In the genomic region with DNA sequence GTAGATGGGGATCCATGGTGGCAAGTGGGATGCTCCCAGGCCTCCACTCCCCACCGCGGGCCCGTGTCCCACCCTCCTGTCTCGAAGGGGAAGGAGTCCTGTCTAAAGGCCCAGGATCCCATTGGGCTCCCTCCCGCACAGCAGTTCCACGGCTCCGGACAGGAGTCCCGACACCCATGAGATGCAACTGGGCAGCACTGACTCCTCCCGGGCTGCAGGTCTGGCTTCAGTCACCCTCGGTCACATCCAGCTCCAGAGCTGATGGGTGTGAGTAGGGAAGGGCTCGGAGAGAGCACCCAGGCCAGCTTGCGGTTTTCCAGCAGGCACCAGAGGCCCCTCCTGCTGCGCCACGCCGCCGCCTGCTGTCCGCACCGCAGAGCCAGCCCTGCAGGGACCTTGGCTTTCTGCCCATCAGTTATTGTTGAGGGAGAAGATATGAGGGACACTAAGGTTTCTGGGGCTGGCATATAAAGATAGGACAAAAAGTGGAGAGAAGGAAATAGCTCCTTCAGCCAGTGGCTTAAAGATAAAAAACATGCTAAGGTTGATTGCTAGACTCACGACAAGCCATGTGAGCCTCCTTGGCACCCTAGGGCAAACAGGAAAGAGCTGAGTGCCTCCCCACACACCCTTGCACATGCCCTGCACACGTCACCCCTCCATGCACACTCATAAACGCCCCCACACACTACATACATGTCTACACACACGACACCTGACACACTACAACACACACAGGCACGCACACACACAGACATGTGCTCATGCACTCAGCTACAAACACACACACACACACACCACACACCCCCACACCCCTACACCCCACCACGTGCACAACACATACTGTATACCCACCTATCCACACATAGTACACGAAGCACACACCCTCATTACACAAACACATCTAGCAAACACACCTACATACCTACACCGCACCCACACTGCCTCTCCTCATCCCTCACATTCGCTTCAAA, we compare ENCODE assay signal across 1 cellular context.
A peak's percentile ranks its signal among the peaks of the same experiment; 100 is the strongest.
TF ChIP-seq lines count a peak whose summit lies in the region.

No MANE protein-coding gene starts in this region.

TF ChIP-seq in K562, 482 proteins besides CTCF, POLR2A, EP300 and RAD21 (continued from another document and continues in another):
- TF ChIP-seq, protein P1, sequence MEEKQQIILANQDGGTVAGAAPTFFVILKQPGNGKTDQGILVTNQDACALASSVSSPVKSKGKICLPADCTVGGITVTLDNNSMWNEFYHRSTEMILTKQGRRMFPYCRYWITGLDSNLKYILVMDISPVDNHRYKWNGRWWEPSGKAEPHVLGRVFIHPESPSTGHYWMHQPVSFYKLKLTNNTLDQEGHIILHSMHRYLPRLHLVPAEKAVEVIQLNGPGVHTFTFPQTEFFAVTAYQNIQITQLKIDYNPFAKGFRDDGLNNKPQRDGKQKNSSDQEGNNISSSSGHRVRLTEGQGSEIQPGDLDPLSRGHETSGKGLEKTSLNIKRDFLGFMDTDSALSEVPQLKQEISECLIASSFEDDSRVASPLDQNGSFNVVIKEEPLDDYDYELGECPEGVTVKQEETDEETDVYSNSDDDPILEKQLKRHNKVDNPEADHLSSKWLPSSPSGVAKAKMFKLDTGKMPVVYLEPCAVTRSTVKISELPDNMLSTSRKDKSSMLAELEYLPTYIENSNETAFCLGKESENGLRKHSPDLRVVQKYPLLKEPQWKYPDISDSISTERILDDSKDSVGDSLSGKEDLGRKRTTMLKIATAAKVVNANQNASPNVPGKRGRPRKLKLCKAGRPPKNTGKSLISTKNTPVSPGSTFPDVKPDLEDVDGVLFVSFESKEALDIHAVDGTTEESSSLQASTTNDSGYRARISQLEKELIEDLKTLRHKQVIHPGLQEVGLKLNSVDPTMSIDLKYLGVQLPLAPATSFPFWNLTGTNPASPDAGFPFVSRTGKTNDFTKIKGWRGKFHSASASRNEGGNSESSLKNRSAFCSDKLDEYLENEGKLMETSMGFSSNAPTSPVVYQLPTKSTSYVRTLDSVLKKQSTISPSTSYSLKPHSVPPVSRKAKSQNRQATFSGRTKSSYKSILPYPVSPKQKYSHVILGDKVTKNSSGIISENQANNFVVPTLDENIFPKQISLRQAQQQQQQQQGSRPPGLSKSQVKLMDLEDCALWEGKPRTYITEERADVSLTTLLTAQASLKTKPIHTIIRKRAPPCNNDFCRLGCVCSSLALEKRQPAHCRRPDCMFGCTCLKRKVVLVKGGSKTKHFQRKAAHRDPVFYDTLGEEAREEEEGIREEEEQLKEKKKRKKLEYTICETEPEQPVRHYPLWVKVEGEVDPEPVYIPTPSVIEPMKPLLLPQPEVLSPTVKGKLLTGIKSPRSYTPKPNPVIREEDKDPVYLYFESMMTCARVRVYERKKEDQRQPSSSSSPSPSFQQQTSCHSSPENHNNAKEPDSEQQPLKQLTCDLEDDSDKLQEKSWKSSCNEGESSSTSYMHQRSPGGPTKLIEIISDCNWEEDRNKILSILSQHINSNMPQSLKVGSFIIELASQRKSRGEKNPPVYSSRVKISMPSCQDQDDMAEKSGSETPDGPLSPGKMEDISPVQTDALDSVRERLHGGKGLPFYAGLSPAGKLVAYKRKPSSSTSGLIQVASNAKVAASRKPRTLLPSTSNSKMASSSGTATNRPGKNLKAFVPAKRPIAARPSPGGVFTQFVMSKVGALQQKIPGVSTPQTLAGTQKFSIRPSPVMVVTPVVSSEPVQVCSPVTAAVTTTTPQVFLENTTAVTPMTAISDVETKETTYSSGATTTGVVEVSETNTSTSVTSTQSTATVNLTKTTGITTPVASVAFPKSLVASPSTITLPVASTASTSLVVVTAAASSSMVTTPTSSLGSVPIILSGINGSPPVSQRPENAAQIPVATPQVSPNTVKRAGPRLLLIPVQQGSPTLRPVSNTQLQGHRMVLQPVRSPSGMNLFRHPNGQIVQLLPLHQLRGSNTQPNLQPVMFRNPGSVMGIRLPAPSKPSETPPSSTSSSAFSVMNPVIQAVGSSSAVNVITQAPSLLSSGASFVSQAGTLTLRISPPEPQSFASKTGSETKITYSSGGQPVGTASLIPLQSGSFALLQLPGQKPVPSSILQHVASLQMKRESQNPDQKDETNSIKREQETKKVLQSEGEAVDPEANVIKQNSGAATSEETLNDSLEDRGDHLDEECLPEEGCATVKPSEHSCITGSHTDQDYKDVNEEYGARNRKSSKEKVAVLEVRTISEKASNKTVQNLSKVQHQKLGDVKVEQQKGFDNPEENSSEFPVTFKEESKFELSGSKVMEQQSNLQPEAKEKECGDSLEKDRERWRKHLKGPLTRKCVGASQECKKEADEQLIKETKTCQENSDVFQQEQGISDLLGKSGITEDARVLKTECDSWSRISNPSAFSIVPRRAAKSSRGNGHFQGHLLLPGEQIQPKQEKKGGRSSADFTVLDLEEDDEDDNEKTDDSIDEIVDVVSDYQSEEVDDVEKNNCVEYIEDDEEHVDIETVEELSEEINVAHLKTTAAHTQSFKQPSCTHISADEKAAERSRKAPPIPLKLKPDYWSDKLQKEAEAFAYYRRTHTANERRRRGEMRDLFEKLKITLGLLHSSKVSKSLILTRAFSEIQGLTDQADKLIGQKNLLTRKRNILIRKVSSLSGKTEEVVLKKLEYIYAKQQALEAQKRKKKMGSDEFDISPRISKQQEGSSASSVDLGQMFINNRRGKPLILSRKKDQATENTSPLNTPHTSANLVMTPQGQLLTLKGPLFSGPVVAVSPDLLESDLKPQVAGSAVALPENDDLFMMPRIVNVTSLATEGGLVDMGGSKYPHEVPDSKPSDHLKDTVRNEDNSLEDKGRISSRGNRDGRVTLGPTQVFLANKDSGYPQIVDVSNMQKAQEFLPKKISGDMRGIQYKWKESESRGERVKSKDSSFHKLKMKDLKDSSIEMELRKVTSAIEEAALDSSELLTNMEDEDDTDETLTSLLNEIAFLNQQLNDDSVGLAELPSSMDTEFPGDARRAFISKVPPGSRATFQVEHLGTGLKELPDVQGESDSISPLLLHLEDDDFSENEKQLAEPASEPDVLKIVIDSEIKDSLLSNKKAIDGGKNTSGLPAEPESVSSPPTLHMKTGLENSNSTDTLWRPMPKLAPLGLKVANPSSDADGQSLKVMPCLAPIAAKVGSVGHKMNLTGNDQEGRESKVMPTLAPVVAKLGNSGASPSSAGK (IDR thresholded peaks at IDR 0.05), result peak; percentile 57; the same call in 1 of the 2 replicates
- no peak for TF ChIP-seq HOXB6 (CRISPR knock-in tag; IDR thresholded peaks at IDR 0.05; ENCODE audit: borderline replicate concordance)
- TF ChIP-seq MAFG (tag; conservative IDR thresholded peaks at IDR 0.05), result no peak
- TF ChIP-seq, protein P2, sequence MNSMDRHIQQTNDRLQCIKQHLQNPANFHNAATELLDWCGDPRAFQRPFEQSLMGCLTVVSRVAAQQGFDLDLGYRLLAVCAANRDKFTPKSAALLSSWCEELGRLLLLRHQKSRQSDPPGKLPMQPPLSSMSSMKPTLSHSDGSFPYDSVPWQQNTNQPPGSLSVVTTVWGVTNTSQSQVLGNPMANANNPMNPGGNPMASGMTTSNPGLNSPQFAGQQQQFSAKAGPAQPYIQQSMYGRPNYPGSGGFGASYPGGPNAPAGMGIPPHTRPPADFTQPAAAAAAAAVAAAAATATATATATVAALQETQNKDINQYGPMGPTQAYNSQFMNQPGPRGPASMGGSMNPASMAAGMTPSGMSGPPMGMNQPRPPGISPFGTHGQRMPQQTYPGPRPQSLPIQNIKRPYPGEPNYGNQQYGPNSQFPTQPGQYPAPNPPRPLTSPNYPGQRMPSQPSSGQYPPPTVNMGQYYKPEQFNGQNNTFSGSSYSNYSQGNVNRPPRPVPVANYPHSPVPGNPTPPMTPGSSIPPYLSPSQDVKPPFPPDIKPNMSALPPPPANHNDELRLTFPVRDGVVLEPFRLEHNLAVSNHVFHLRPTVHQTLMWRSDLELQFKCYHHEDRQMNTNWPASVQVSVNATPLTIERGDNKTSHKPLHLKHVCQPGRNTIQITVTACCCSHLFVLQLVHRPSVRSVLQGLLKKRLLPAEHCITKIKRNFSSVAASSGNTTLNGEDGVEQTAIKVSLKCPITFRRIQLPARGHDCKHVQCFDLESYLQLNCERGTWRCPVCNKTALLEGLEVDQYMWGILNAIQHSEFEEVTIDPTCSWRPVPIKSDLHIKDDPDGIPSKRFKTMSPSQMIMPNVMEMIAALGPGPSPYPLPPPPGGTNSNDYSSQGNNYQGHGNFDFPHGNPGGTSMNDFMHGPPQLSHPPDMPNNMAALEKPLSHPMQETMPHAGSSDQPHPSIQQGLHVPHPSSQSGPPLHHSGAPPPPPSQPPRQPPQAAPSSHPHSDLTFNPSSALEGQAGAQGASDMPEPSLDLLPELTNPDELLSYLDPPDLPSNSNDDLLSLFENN (IDR thresholded peaks at IDR 0.05; ENCODE audit: low read depth in 2 of 2, low read length in 2 of 2), result peak; percentile 33 to 92; a peak in 3 of 4 replicates
- no peak for TF ChIP-seq ZNF830 (CRISPR knock-in tag; IDR thresholded peaks at IDR 0.05)
- 0 out of 2 replicates have a peak, but pooled peaks have one; percentile 51 for TF ChIP-seq ZNF311 (CRISPR knock-in tag; IDR thresholded peaks at IDR 0.05)
- no peak for TF ChIP-seq SUPT5H (IDR thresholded peaks at IDR 0.05)
- TF ChIP-seq, protein P3, sequence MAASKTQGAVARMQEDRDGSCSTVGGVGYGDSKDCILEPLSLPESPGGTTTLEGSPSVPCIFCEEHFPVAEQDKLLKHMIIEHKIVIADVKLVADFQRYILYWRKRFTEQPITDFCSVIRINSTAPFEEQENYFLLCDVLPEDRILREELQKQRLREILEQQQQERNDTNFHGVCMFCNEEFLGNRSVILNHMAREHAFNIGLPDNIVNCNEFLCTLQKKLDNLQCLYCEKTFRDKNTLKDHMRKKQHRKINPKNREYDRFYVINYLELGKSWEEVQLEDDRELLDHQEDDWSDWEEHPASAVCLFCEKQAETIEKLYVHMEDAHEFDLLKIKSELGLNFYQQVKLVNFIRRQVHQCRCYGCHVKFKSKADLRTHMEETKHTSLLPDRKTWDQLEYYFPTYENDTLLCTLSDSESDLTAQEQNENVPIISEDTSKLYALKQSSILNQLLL (CRISPR knock-in tag; IDR thresholded peaks at IDR 0.05; ENCODE audit: borderline replicate concordance), result no peak
- TF ChIP-seq, protein P4, sequence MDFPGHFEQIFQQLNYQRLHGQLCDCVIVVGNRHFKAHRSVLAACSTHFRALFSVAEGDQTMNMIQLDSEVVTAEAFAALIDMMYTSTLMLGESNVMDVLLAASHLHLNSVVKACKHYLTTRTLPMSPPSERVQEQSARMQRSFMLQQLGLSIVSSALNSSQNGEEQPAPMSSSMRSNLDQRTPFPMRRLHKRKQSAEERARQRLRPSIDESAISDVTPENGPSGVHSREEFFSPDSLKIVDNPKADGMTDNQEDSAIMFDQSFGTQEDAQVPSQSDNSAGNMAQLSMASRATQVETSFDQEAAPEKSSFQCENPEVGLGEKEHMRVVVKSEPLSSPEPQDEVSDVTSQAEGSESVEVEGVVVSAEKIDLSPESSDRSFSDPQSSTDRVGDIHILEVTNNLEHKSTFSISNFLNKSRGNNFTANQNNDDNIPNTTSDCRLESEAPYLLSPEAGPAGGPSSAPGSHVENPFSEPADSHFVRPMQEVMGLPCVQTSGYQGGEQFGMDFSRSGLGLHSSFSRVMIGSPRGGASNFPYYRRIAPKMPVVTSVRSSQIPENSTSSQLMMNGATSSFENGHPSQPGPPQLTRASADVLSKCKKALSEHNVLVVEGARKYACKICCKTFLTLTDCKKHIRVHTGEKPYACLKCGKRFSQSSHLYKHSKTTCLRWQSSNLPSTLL (IDR thresholded peaks at IDR 0.05), result peak; percentile 65; the same call in 1 of the 2 replicates
- TF ChIP-seq HDAC6 (IDR thresholded peaks at IDR 0.05; ENCODE audit: low read depth, low read length), result no peak
- no peak for TF ChIP-seq TCF7L2 (IDR thresholded peaks at IDR 0.05; ENCODE audit: low read depth, low read length)
- TF ChIP-seq SPI1 (IDR thresholded peaks at IDR 0.05; ENCODE audit: borderline replicate concordance, low read depth, low read length), result no peak
- TF ChIP-seq ILF3 (IDR thresholded peaks at IDR 0.05; ENCODE audit: borderline replicate concordance), result no peak
- TF ChIP-seq BRF1 (IDR thresholded peaks at IDR 0.05; ENCODE audit: borderline replicate concordance, extremely low read depth, insufficient read length), result no peak
- TF ChIP-seq ZNF717 (CRISPR knock-in tag; IDR thresholded peaks at IDR 0.05), result no peak
- TF ChIP-seq EP400 (IDR thresholded peaks at IDR 0.05), result peak; percentile 54; the same call in 1 of the 2 replicates
- peak; percentile 97 for TF ChIP-seq CBFA2T2 (conservative IDR thresholded peaks at IDR 0.05)
- peak; percentile 24 to 29; a peak in 1 of 4 replicates for TF ChIP-seq FOXK2 (conservative IDR thresholded peaks at IDR 0.05 in 1 of 2, IDR thresholded peaks at IDR 0.05 in 1 of 2; ENCODE audit: low read depth in 2 of 2)
- TF ChIP-seq ETS2 (tag; IDR thresholded peaks at IDR 0.05; ENCODE audit: borderline replicate concordance, poor library complexity, severe bottlenecking), result no peak
- no peak for TF ChIP-seq NUFIP1 (IDR thresholded peaks at IDR 0.05; ENCODE audit: partially characterized antibody)
- TF ChIP-seq NFATC3 (IDR thresholded peaks at IDR 0.05), result no peak
- no peak for TF ChIP-seq TBP (optimal IDR thresholded peaks at IDR 0.05; ENCODE audit: low read depth, low read length)
- no peak for TF ChIP-seq HMG20B (CRISPR knock-in tag; IDR thresholded peaks at IDR 0.05)
- TF ChIP-seq, protein P5, sequence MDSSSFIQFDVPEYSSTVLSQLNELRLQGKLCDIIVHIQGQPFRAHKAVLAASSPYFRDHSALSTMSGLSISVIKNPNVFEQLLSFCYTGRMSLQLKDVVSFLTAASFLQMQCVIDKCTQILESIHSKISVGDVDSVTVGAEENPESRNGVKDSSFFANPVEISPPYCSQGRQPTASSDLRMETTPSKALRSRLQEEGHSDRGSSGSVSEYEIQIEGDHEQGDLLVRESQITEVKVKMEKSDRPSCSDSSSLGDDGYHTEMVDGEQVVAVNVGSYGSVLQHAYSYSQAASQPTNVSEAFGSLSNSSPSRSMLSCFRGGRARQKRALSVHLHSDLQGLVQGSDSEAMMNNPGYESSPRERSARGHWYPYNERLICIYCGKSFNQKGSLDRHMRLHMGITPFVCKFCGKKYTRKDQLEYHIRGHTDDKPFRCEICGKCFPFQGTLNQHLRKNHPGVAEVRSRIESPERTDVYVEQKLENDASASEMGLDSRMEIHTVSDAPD (CRISPR knock-in tag; IDR thresholded peaks at IDR 0.05), result no peak
- TF ChIP-seq BHLHE40 (IDR thresholded peaks at IDR 0.05; ENCODE audit: low read length), result peak; percentile 67; the same call in 1 of the 2 replicates
- TF ChIP-seq, protein P6, sequence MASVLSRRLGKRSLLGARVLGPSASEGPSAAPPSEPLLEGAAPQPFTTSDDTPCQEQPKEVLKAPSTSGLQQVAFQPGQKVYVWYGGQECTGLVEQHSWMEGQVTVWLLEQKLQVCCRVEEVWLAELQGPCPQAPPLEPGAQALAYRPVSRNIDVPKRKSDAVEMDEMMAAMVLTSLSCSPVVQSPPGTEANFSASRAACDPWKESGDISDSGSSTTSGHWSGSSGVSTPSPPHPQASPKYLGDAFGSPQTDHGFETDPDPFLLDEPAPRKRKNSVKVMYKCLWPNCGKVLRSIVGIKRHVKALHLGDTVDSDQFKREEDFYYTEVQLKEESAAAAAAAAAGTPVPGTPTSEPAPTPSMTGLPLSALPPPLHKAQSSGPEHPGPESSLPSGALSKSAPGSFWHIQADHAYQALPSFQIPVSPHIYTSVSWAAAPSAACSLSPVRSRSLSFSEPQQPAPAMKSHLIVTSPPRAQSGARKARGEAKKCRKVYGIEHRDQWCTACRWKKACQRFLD (CRISPR knock-in tag; IDR thresholded peaks at IDR 0.05), result peak; percentile 86; the same call in 1 of the 2 replicates
- no peak for TF ChIP-seq KAT7 (CRISPR knock-in tag; IDR thresholded peaks at IDR 0.05; ENCODE audit: borderline replicate concordance)
